8 cellular contexts compared by ENCODE assay signal in the genomic region with DNA sequence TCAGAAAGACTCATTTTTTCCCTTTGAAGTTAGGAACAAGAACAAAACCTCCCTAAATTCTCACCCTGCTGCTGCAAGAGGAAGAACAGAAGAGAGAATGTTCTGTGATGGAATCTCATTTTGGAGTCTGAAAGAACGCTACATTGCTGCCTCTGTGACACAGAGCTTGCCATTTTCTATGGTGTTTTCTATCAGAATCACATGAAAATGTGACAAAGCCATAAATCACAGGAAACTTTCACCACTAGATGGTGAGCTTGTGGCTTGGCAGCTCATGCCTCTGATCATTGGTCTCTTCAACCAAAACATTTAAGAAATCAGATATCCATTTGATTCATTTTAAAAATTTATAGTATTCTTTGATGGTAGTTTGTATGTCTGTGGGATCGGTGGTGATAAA.
DNase-seq lines count a peak whose midpoint lies in the region; ATAC-seq and TF ChIP-seq lines count a peak whose summit lies in the region.

No MANE protein-coding gene starts in this region.

- no peaks in the 10 kb centered on the region for H3K4me1 Mint-ChIP-seq in CD8-positive, alpha-beta memory T cell

- H3K9me3 Mint-ChIP-seq in CD8-positive, alpha-beta memory T cell, result peaks cover 0 to 3% (median 0%) of the 10 kb centered on the region in 5 donors

- peaks cover 17% of the 10 kb centered on the region for H3K4me1 ChIP-seq in iPS-18a (ENCODE audit: control insufficient read depth, low read depth, low read length)
- H3K4me1 ChIP-seq in CD8-positive, alpha-beta memory T cell (ENCODE audit: insufficient read depth, low read length), result no peaks in the 10 kb centered on the region
- H3K4me1 ChIP-seq in sigmoid colon, result peaks cover 0 to 3% (median 0%) of the 10 kb centered on the region in 4 donors

- TF ChIP-seq CTCF in WERI-Rb-1 (IDR thresholded peaks at IDR 0.05; ENCODE audit: low read depth, low read length), result peak; percentile 36; the same call in 1 of the 2 replicates
- peak in 1 of 4 experiments; percentile 13 for TF ChIP-seq CTCF in sigmoid colon (IDR thresholded peaks at IDR 0.05)

- no peak overlapping the region for H3K27ac Mint-ChIP-seq in CD8-positive, alpha-beta memory T cell

- no peak for TF ChIP-seq POLR2A in sigmoid colon (IDR thresholded peaks at IDR 0.05)

- H3K4me3 ChIP-seq in WERI-Rb-1 (ENCODE audit: low read depth, low read length), result no peak overlapping the region
- no peak overlapping the region for H3K4me3 ChIP-seq in iPS-18a (ENCODE audit: low read length)
- no peak overlapping the region for H3K4me3 ChIP-seq in CD8-positive, alpha-beta memory T cell (ENCODE audit: low read length)
- H3K4me3 ChIP-seq in sigmoid colon, result no peak overlapping the region

- no peak overlapping the region for H3K4me3 Mint-ChIP-seq in CD8-positive, alpha-beta memory T cell

- H3K27ac ChIP-seq in WERI-Rb-1 (no peak overlapping the region), iPS-18a (ENCODE audit: low read length) (peak overlapping the region; percentile 50), sigmoid colon (peak overlapping the region in 2 of 4 donors; percentile 17 to 18)
- no peak overlapping the region for H3K27ac ChIP-seq in CD8-positive, alpha-beta memory T cell (ENCODE audit: low read depth, low read length)

- H3K36me3 ChIP-seq in WERI-Rb-1 (no peaks in the 10 kb centered on the region), iPS-18a (ENCODE audit: control insufficient read depth, low read depth, low read length) (no peaks in the 10 kb centered on the region), sigmoid colon (no peaks in the 10 kb centered on the region)
- no peaks in the 10 kb centered on the region for H3K36me3 ChIP-seq in CD8-positive, alpha-beta memory T cell (ENCODE audit: insufficient read depth, low read length)

- no peak for TF ChIP-seq EP300 in sigmoid colon (IDR thresholded peaks at IDR 0.05)

- H3K9me3 ChIP-seq in WERI-Rb-1 (ENCODE audit: severe bottlenecking) (no peaks in the 10 kb centered on the region), iPS-18a (ENCODE audit: control insufficient read depth, low read depth, low read length) (no peaks in the 10 kb centered on the region), sigmoid colon (peaks cover 0 to 1% (median 0%) of the 10 kb centered on the region in 4 donors)
- no peaks in the 10 kb centered on the region for H3K9me3 ChIP-seq in CD8-positive, alpha-beta memory T cell (ENCODE audit: low read length)

- ATAC-seq in HG03354 (IDR thresholded peaks at IDR 0.05; ENCODE audit: poor library complexity, severe bottlenecking, unreplicated experiment), result no peak

- no peak overlapping the region for H3K9ac ChIP-seq in iPS-18a (ENCODE audit: low read length)

- intact Hi-C loops in sigmoid colon (cut with DNase I), result no loop called here

- no peaks in the 10 kb centered on the region for H3K27me3 Mint-ChIP-seq in CD8-positive, alpha-beta memory T cell

- WGBS in sigmoid colon, 2 donors, result 59 to 61% methylated on average over 2 of the region's 2 CpGs

- CTCF ChIA-PET in HEK293T (lab: Yijun Ruan, JAX), result interaction anchor here (0.6 to 1.5 kb wide), 3 partner anchors 12 to 351 kb away, joined by 3 to 5 read pairs (median 4); no protein-coding TSS in a partner anchor
- CTCF ChIA-PET in CD8-positive, alpha-beta memory T cell (lab: Charles Lee), result no interaction called here

- POLR2A ChIA-PET in HEK293T (lab: Yijun Ruan, JAX), result no interaction called here
- POLR2A ChIA-PET in CD8-positive, alpha-beta memory T cell (lab: Charles Lee), result no interaction called here

- H3K36me3 Mint-ChIP-seq in CD8-positive, alpha-beta memory T cell, result no peaks in the 10 kb centered on the region

- H3K27me3 ChIP-seq in WERI-Rb-1 (ENCODE audit: insufficient read depth, low read depth, severe bottlenecking), result no peaks in the 10 kb centered on the region
- H3K27me3 ChIP-seq in iPS-18a (ENCODE audit: control insufficient read depth, insufficient read depth, low read length), result no peaks in the 10 kb centered on the region
- no peaks in the 10 kb centered on the region for H3K27me3 ChIP-seq in CD8-positive, alpha-beta memory T cell (ENCODE audit: insufficient read depth, low read length, poor library complexity, severe bottlenecking)
- no peaks in the 10 kb centered on the region for H3K27me3 ChIP-seq in sigmoid colon

- DNase-seq in A172 (ENCODE audit: low spot score), result peak; percentile 47
- no peak for DNase-seq in HEK293T (ENCODE audit: extremely low spot score)
- no peak for DNase-seq in WERI-Rb-1
- no peak for DNase-seq in activated CD4-positive, alpha-beta T cell treated with anti-CD3 and anti-CD28 coated beads for 48 hours
- DNase-seq in CD8-positive, alpha-beta memory T cell, result no peak
- DNase-seq in sigmoid colon, result no peak

TF ChIP-seq in HEK293T, 16 proteins besides CTCF, POLR2A, EP300 and RAD21:
- no peak for TF ChIP-seq FOXM1 (IDR thresholded peaks at IDR 0.05; ENCODE audit: borderline replicate concordance)
- TF ChIP-seq, protein P1, sequence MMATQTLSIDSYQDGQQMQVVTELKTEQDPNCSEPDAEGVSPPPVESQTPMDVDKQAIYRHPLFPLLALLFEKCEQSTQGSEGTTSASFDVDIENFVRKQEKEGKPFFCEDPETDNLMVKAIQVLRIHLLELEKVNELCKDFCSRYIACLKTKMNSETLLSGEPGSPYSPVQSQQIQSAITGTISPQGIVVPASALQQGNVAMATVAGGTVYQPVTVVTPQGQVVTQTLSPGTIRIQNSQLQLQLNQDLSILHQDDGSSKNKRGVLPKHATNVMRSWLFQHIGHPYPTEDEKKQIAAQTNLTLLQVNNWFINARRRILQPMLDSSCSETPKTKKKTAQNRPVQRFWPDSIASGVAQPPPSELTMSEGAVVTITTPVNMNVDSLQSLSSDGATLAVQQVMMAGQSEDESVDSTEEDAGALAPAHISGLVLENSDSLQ (IDR thresholded peaks at IDR 0.05), result peak; percentile 85
